In the genomic region with DNA sequence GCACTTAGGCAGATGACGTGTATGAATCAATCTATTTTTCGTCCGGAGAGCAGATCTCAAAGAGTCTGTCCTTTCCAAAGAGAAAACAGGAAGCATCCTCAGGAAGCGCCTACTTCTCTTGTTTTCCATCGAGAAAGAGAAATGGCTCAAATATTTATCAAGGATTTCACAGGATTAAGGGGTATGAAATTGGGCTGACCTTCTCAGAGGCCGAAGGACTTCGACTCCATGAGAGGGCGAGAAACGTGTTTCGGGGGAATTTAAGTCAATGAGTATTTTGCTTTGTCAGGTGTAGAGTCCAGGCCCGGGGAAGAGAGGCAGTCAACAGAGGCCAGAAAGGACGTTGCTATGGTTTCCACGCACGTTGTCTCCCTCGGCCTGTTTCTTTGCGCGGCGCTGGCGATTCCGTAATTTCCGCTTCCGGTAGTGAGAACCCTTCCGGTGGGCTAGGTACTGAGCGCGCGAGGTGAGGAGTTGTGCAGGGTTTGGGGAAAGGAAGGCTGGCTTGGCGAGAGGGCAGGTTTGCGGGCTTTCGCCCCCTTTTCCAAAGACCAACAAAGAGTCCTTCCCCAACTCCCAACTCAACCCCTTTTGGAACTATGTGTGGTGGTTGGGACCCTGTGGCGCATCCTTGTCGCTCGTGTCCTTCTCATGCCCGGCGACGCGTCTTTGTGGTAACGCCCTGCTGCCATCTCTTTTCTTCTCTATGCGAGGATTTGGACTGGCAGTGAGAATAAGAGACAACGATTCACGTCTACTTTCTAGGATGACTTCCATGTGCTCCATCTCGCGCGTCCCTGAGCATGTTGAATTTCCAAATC, we compare ENCODE assay signal across 1 cellular context.
TF ChIP-seq lines count a peak whose summit lies in the region.

A gene (plus strand): TSS at position 429 of the 821 bp plus-strand sequence. CDS start 506 bp downstream, outside the sequence.

TF ChIP-seq in K562, 482 proteins besides CTCF, POLR2A, EP300 and RAD21 (continued from another document and continues in another):
- TF ChIP-seq ZEB2 (IDR thresholded peaks at IDR 0.05) (no peak), ZNF778 (CRISPR knock-in tag; IDR thresholded peaks at IDR 0.05) (no peak), TAF9B (IDR thresholded peaks at IDR 0.05; ENCODE audit: partially characterized antibody) (peak; percentile 67), NFATC3 (IDR thresholded peaks at IDR 0.05) (peak; percentile 26; the same call in 1 of the 2 replicates), RB1 (IDR thresholded peaks at IDR 0.05; ENCODE audit: low read depth) (peak; percentile 73), JUND (IDR thresholded peaks at IDR 0.05; ENCODE audit: borderline replicate concordance, low read depth, low read length) (peak; percentile 69), JUND (tag; IDR thresholded peaks at IDR 0.05; ENCODE audit: borderline replicate concordance, low read depth, low read length) (no peak; the same call in 1 of the 3 replicates), SP2 (IDR thresholded peaks at IDR 0.05; ENCODE audit: extremely low read depth, low read depth, low read length, poor library complexity, severe bottlenecking) (no peak), TCF7 (IDR thresholded peaks at IDR 0.05; ENCODE audit: borderline replicate concordance) (no peak), LCOR (CRISPR knock-in tag; IDR thresholded peaks at IDR 0.05) (peak; percentile 56), ZSCAN32 (CRISPR knock-in tag; IDR thresholded peaks at IDR 0.05) (no peak), POLR2AphosphoS2 (IDR thresholded peaks at IDR 0.05; ENCODE audit: low read length) (0 out of 2 replicates have a peak, but pooled peaks have one; percentile 60), HDAC3 (IDR thresholded peaks at IDR 0.05; ENCODE audit: borderline replicate concordance, partially characterized antibody) (no peak), NCOA2 (IDR thresholded peaks at IDR 0.05; ENCODE audit: partially characterized antibody in 2 of 2) (no peak), KLF16 (IDR thresholded peaks at IDR 0.05) (no peak), KLF1 (tag; IDR thresholded peaks at IDR 0.05) (peak; percentile 44; the same call in 1 of the 2 replicates), RBBP5 (IDR thresholded peaks at IDR 0.05; ENCODE audit: borderline replicate concordance, insufficient read depth, low read length, poor library complexity, severe bottlenecking) (peak; percentile 71), NFRKB (IDR thresholded peaks at IDR 0.05; ENCODE audit: low read depth) (peak; percentile 75; the same call in 1 of the 2 replicates), NR2C1 (IDR thresholded peaks at IDR 0.05) (peak; percentile 71), NR2C1 (tag; IDR thresholded peaks at IDR 0.05) (peak; percentile 74), POLR2H (tag; IDR thresholded peaks at IDR 0.05; ENCODE audit: low read depth) (peak; percentile 82), KLF13 (tag; IDR thresholded peaks at IDR 0.05; ENCODE audit: borderline replicate concordance, low read depth) (no peak), SMAD3 (CRISPR knock-in tag; conservative IDR thresholded peaks at IDR 0.05) (no peak), SETDB1 (IDR thresholded peaks at IDR 0.05; ENCODE audit: low read length) (no peak), DNMT1 (IDR thresholded peaks at IDR 0.05) (no peak), ZNF12 (CRISPR knock-in tag; IDR thresholded peaks at IDR 0.05) (no peak), HNRNPH1 (optimal IDR thresholded peaks at IDR 0.05; ENCODE audit: low read depth, low read length) (no peak), EGR1 (conservative IDR thresholded peaks at IDR 0.05) (no peak), TCF3 (CRISPR knock-in tag; IDR thresholded peaks at IDR 0.05) (no peak), ZNF24 (IDR thresholded peaks at IDR 0.05) (no peak), HDAC8 (tag; IDR thresholded peaks at IDR 0.05) (no peak), PHB2 (IDR thresholded peaks at IDR 0.05; ENCODE audit: low read depth) (no peak), MCM7 (IDR thresholded peaks at IDR 0.05) (no peak), ATF1 (CRISPR knock-in tag; IDR thresholded peaks at IDR 0.05) (no peak), ATF1 (tag; IDR thresholded peaks at IDR 0.05) (peak; percentile 94)
- TF ChIP-seq, protein P1, sequence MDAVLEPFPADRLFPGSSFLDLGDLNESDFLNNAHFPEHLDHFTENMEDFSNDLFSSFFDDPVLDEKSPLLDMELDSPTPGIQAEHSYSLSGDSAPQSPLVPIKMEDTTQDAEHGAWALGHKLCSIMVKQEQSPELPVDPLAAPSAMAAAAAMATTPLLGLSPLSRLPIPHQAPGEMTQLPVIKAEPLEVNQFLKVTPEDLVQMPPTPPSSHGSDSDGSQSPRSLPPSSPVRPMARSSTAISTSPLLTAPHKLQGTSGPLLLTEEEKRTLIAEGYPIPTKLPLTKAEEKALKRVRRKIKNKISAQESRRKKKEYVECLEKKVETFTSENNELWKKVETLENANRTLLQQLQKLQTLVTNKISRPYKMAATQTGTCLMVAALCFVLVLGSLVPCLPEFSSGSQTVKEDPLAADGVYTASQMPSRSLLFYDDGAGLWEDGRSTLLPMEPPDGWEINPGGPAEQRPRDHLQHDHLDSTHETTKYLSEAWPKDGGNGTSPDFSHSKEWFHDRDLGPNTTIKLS (IDR thresholded peaks at IDR 0.05; ENCODE audit: borderline replicate concordance, low read depth): peak; percentile 42; the same call in 1 of the 2 replicates
- TF ChIP-seq, protein P2, sequence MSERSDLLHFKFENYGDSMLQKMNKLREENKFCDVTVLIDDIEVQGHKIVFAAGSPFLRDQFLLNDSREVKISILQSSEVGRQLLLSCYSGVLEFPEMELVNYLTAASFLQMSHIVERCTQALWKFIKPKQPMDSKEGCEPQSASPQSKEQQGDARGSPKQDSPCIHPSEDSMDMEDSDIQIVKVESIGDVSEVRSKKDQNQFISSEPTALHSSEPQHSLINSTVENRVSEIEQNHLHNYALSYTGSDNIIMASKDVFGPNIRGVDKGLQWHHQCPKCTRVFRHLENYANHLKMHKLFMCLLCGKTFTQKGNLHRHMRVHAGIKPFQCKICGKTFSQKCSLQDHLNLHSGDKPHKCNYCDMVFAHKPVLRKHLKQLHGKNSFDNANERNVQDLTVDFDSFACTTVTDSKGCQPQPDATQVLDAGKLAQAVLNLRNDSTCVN (CRISPR knock-in tag; IDR thresholded peaks at IDR 0.05): no peak
- TF ChIP-seq, protein P3, sequence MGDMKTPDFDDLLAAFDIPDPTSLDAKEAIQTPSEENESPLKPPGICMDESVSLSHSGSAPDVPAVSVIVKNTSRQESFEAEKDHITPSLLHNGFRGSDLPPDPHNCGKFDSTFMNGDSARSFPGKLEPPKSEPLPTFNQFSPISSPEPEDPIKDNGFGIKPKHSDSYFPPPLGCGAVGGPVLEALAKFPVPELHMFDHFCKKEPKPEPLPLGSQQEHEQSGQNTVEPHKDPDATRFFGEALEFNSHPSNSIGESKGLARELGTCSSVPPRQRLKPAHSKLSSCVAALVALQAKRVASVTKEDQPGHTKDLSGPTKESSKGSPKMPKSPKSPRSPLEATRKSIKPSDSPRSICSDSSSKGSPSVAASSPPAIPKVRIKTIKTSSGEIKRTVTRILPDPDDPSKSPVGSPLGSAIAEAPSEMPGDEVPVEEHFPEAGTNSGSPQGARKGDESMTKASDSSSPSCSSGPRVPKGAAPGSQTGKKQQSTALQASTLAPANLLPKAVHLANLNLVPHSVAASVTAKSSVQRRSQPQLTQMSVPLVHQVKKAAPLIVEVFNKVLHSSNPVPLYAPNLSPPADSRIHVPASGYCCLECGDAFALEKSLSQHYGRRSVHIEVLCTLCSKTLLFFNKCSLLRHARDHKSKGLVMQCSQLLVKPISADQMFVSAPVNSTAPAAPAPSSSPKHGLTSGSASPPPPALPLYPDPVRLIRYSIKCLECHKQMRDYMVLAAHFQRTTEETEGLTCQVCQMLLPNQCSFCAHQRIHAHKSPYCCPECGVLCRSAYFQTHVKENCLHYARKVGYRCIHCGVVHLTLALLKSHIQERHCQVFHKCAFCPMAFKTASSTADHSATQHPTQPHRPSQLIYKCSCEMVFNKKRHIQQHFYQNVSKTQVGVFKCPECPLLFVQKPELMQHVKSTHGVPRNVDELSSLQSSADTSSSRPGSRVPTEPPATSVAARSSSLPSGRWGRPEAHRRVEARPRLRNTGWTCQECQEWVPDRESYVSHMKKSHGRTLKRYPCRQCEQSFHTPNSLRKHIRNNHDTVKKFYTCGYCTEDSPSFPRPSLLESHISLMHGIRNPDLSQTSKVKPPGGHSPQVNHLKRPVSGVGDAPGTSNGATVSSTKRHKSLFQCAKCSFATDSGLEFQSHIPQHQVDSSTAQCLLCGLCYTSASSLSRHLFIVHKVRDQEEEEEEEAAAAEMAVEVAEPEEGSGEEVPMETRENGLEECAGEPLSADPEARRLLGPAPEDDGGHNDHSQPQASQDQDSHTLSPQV (IDR thresholded peaks at IDR 0.05): peak; percentile 84
- TF ChIP-seq, protein P4, sequence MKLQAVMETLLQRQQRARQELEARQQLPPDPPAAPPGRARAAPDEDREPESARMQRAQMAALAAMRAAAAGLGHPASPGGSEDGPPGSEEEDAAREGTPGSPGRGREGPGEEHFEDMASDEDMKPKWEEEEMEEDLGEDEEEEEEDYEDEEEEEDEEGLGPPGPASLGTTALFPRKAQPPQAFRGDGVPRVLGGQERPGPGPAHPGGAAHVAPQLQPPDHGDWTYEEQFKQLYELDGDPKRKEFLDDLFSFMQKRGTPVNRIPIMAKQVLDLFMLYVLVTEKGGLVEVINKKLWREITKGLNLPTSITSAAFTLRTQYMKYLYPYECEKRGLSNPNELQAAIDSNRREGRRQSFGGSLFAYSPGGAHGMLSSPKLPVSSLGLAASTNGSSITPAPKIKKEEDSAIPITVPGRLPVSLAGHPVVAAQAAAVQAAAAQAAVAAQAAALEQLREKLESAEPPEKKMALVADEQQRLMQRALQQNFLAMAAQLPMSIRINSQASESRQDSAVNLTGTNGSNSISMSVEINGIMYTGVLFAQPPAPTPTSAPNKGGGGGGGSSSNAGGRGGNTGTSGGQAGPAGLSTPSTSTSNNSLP (IDR thresholded peaks at IDR 0.05; ENCODE audit: borderline replicate concordance, low read depth, low read length): no peak
- TF ChIP-seq, protein P5, sequence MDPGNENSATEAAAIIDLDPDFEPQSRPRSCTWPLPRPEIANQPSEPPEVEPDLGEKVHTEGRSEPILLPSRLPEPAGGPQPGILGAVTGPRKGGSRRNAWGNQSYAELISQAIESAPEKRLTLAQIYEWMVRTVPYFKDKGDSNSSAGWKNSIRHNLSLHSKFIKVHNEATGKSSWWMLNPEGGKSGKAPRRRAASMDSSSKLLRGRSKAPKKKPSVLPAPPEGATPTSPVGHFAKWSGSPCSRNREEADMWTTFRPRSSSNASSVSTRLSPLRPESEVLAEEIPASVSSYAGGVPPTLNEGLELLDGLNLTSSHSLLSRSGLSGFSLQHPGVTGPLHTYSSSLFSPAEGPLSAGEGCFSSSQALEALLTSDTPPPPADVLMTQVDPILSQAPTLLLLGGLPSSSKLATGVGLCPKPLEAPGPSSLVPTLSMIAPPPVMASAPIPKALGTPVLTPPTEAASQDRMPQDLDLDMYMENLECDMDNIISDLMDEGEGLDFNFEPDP (CRISPR knock-in tag; IDR thresholded peaks at IDR 0.05): no peak
- TF ChIP-seq, protein P6, sequence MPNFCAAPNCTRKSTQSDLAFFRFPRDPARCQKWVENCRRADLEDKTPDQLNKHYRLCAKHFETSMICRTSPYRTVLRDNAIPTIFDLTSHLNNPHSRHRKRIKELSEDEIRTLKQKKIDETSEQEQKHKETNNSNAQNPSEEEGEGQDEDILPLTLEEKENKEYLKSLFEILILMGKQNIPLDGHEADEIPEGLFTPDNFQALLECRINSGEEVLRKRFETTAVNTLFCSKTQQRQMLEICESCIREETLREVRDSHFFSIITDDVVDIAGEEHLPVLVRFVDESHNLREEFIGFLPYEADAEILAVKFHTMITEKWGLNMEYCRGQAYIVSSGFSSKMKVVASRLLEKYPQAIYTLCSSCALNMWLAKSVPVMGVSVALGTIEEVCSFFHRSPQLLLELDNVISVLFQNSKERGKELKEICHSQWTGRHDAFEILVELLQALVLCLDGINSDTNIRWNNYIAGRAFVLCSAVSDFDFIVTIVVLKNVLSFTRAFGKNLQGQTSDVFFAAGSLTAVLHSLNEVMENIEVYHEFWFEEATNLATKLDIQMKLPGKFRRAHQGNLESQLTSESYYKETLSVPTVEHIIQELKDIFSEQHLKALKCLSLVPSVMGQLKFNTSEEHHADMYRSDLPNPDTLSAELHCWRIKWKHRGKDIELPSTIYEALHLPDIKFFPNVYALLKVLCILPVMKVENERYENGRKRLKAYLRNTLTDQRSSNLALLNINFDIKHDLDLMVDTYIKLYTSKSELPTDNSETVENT (CRISPR knock-in tag; IDR thresholded peaks at IDR 0.05): peak; percentile 57; the same call in 1 of the 2 replicates
- TF ChIP-seq, protein P7, sequence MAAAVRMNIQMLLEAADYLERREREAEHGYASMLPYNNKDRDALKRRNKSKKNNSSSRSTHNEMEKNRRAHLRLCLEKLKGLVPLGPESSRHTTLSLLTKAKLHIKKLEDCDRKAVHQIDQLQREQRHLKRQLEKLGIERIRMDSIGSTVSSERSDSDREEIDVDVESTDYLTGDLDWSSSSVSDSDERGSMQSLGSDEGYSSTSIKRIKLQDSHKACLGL (CRISPR knock-in tag; IDR thresholded peaks at IDR 0.05; ENCODE audit: borderline replicate concordance, poor library complexity, severe bottlenecking): peak; percentile 31
- TF ChIP-seq, protein P8, sequence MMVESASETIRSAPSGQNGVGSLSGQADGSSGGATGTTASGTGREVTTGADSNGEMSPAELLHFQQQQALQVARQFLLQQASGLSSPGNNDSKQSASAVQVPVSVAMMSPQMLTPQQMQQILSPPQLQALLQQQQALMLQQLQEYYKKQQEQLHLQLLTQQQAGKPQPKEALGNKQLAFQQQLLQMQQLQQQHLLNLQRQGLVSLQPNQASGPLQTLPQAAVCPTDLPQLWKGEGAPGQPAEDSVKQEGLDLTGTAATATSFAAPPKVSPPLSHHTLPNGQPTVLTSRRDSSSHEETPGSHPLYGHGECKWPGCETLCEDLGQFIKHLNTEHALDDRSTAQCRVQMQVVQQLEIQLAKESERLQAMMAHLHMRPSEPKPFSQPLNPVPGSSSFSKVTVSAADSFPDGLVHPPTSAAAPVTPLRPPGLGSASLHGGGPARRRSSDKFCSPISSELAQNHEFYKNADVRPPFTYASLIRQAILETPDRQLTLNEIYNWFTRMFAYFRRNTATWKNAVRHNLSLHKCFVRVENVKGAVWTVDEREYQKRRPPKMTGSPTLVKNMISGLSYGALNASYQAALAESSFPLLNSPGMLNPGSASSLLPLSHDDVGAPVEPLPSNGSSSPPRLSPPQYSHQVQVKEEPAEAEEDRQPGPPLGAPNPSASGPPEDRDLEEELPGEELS (CRISPR knock-in tag; IDR thresholded peaks at IDR 0.05; ENCODE audit: borderline replicate concordance): 0 out of 2 replicates have a peak, but pooled peaks have one; percentile 15
